ENCODE assay signal across 8 cellular contexts in genomic region chr1:231040019-231040799, GRCh38. TPM values are rescaled to one million over a fixed set of nuclear protein-coding genes. Genes with fewer than 3 reads are reported as not detected.
DNase-seq lines count a peak whose midpoint lies in the region; ATAC-seq and TF ChIP-seq lines count a peak whose summit lies in the region.

TSS of gene FAM89A (minus strand) at chr1:231040254. CDS start at chr1:231040211, 43 bp downstream.

- H3K4me1 ChIP-seq in right atrium auricular region (peaks cover 0 to 22% of the 10 kb centered on the region in 2 donors), aorta (ENCODE audit: control insufficient read depth in 1 of 2, insufficient read depth in 2 of 2, low read length in 2 of 2) (no peaks in the 10 kb centered on the region)

- peaks cover 20% of the 10 kb centered on the region for H3K4me1 Mint-ChIP-seq in activated naive CD8-positive, alpha-beta T cell treated with anti-CD3 and anti-CD28 coated beads, Interleukin-2, amount 10 ng/mL, durations not matched to agents 7 days and 5 days

- H3K27me3 ChIP-seq in right atrium auricular region = no peaks in the 10 kb centered on the region
- no peaks in the 10 kb centered on the region for H3K27me3 ChIP-seq in aorta (ENCODE audit: control insufficient read depth in 1 of 2, insufficient read depth in 2 of 2, low read length in 1 of 2)

- ATAC-seq in HG03045 (IDR thresholded peaks at IDR 0.05; ENCODE audit: unreplicated experiment) = peak; percentile 66
- peak; percentile 71 for ATAC-seq in activated naive CD8-positive, alpha-beta T cell treated with anti-CD3 and anti-CD28 coated beads, Interleukin-2, amount 10 ng/mL, durations not matched to agents 7 days and 5 days (ENCODE audit: low read depth)
- ATAC-seq in aorta (ENCODE audit: low FRiP score) = peak; percentile 80

- TF ChIP-seq CTCF in right atrium auricular region (IDR thresholded peaks at IDR 0.05) (no peak), retinal pigment epithelial cell (conservative IDR thresholded peaks at IDR 0.05; ENCODE audit: low read depth, low read length) (no peak)

- H3K4me3 ChIP-seq in right atrium auricular region (peak within 1 kb of the TSS; percentile 70 to 75), retinal pigment epithelial cell (ENCODE audit: low read length) (peak within 1 kb of the TSS; percentile 52), aorta (ENCODE audit: low read length in 2 of 2) (peak within 1 kb of the TSS; percentile 76 to 77)

- no peaks in the 10 kb centered on the region for H3K9me3 Mint-ChIP-seq in activated naive CD8-positive, alpha-beta T cell treated with anti-CD3 and anti-CD28 coated beads, Interleukin-2, amount 10 ng/mL, durations not matched to agents 7 days and 5 days

- H3K36me3 Mint-ChIP-seq in activated naive CD8-positive, alpha-beta T cell treated with anti-CD3 and anti-CD28 coated beads, Interleukin-2, amount 10 ng/mL, durations not matched to agents 7 days and 5 days = peaks cover 2% of the 10 kb centered on the region

- WGBS in aorta, 2 donors = 1 to 2% methylated on average over 41 to 82 of the region's 82 CpGs

- H3K27ac ChIP-seq in right atrium auricular region = peak within 1 kb of the TSS; percentile 55 to 62
- H3K27ac ChIP-seq in aorta (ENCODE audit: low read depth in 1 of 2, low read length in 2 of 2) = no peak within 1 kb of the TSS

- H3K4me3 Mint-ChIP-seq in activated naive CD8-positive, alpha-beta T cell treated with anti-CD3 and anti-CD28 coated beads, Interleukin-2, amount 10 ng/mL, durations not matched to agents 7 days and 5 days = peak within 1 kb of the TSS; percentile 83

- DNase-seq in NOMO-1 treated with dmso at 0.1 percent for 144 hours (lab: John Stamatoyannopoulos, UW; ENCODE audit: unreplicated experiment) = peak; percentile 29
- no peak for DNase-seq in NOMO-1 treated with DMSO at 0.1 percent for 48 hours (lab: John Stamatoyannopoulos, UW; ENCODE audit: unreplicated experiment)
- peak; percentile 12 for DNase-seq in SW480 (ENCODE audit: low spot score)
- peak; percentile 82 for DNase-seq in activated naive CD8-positive, alpha-beta T cell treated with anti-CD3 and anti-CD28 coated beads, Interleukin-2, amount 10 ng/mL, durations not matched to agents 7 days and 5 days
- no peak for DNase-seq in right atrium auricular region (ENCODE audit: low spot score)
- DNase-seq in retinal pigment epithelial cell (ENCODE audit: low read depth) = no peak
- DNase-seq in aorta = peak; percentile 73 to 88

- H3K9me3 ChIP-seq in right atrium auricular region = peaks cover 0 to 5% of the 10 kb centered on the region in 2 donors
- no peaks in the 10 kb centered on the region for H3K9me3 ChIP-seq in aorta (ENCODE audit: control insufficient read depth, low read length)

- POLR2A ChIA-PET in activated naive CD8-positive, alpha-beta T cell treated with anti-CD3 and anti-CD28 coated beads, Interleukin-2, amount 10 ng/mL, durations not matched to agents 7 days and 5 days (lab: Charles Lee) = interaction anchor here (0.6 to 3.5 kb wide), 4 partner anchors 13 to 210 kb away, joined by 3 to 14 read pairs (median 8); partner anchors contain the start of genes ARV1 and TTC13

- peaks cover 20% of the 10 kb centered on the region for H3K27me3 Mint-ChIP-seq in activated naive CD8-positive, alpha-beta T cell treated with anti-CD3 and anti-CD28 coated beads, Interleukin-2, amount 10 ng/mL, durations not matched to agents 7 days and 5 days

- H3K27ac Mint-ChIP-seq in activated naive CD8-positive, alpha-beta T cell treated with anti-CD3 and anti-CD28 coated beads, Interleukin-2, amount 10 ng/mL, durations not matched to agents 7 days and 5 days = peak within 1 kb of the TSS; percentile 47

- intact Hi-C loops in aorta (cut with DNase I) = no loop called here

- no peaks in the 10 kb centered on the region for H3K36me3 ChIP-seq in right atrium auricular region
- no peaks in the 10 kb centered on the region for H3K36me3 ChIP-seq in aorta (ENCODE audit: control insufficient read depth in 1 of 2, insufficient read depth in 2 of 2, low read length in 1 of 2)

RNA-seq across cellular contexts. Expression of gene FAM89A, which starts in this region (rescaled TPM):
- total RNA-seq in activated naive CD8-positive, alpha-beta T cell treated with anti-CD3 and anti-CD28 coated beads, Interleukin-2, amount 10 ng/mL, durations not matched to agents 7 days and 5 days = 1 to 10 TPM; 6.7 to 7.6 TPM
- total RNA-seq in right atrium auricular region (10 to 100 TPM in 1 of 2 donors, 1 to 10 TPM in 1; 6.4 to 11.2 TPM), aorta (10 to 100 TPM; 10.1 to 11.5 TPM)
- 1 to 10 TPM; 3.6 to 6.0 TPM for polyA plus RNA-seq in aorta

Comparison
In these comparisons a context has a peak if more than half of its experiments do, and no peak if none do; other contexts are left out.
1. DNase-seq: peak in NOMO-1 treated with dmso at 0.1 percent for 144 hours (single experiment), SW480 (single experiment), activated naive CD8-positive, alpha-beta T cell treated with anti-CD3 and anti-CD28 coated beads, Interleukin-2, amount 10 ng/mL, durations not matched to agents 7 days and 5 days (single experiment) and aorta (2 of 2); none in NOMO-1 treated with DMSO at 0.1 percent for 48 hours (single experiment), right atrium auricular region (single experiment) and retinal pigment epithelial cell (single experiment).
2. H3K27ac ChIP-seq: peak in right atrium auricular region (2 of 2); none in aorta (0 of 2).
3. Peak in every context shown above with its lines, with median percentiles within 50 percentile points of each other: ATAC-seq and H3K4me3 ChIP-seq.